ENCODE assay signal across 19 cellular contexts in the genomic region with DNA sequence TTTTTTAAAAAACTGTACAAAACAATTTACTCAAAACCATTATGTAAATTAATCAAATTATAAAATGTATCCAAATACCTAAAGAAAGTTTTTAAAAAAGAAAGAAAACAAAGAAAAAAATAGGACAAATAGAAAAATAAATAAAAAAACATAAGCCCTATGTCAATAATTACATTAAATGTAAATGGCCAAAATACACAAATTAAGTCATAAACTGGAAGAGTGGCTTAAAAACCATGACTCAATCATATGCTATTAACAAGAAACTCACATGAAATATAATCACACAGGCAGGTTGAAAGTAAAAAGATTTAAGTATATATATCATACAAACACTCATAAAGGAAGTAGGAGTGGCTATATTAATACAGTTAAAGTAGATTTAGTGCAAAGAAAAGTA.
"Had no signal": no experiment of that assay in that cellular context is flagged by ENCODE, and none has a peak within 500 bp of the region (broad histone marks: within the 10 kb centered on the region; RNA-seq: fewer than 3 reads in every experiment).

No MANE protein-coding gene starts in this region.

- H3K36me3 ChIP-seq: left lung, right lobe of liver, thoracic aorta, vagina, WERI-Rb-1 had no signal

- ATAC-seq: activated CD8-positive, alpha-beta T cell treated with anti-CD3 and anti-CD28 coated beads, Interleukin-2, amount 10 ng/mL, durations not matched to agents 7 days and 5 days; left lung; naive thymus-derived CD4-positive, alpha-beta T cell; right lobe of liver; stimulated activated naive B cell treated with anti-CD40 and anti-IgM and Interleukin-4, amounts not matched to agents 10 μg/mL and 1 μg/mL and 100 μg/mL, for 72 hours had no signal

- DNase-seq: activated CD4-positive, alpha-beta T cell treated with anti-CD3 and anti-CD28 coated beads, Interleukin-2, amount 10 ng/mL, durations not matched to agents 7 days and 5 days; activated CD4-positive, CD25-positive, alpha-beta regulatory T cell treated with anti-CD3 and anti-CD28 coated beads, Interleukin-2, amount 50 U/mL, for 72 hours; activated CD8-positive, alpha-beta T cell treated with anti-CD3 and anti-CD28 coated beads, Interleukin-2, amount 10 ng/mL, durations not matched to agents 7 days and 5 days; activated T-cell treated with anti-CD3 and anti-CD28 coated beads, Interleukin-2, amount 50 U/mL, for 24 hours; aorta; effector CD4-positive, alpha-beta T cell; foreskin fibroblast; kidney glomerular epithelial cell; left lung; occipital lobe; posterior cingulate gyrus; right lobe of liver; stimulated activated CD4-positive, alpha-beta T cell treated with anti-CD3 and anti-CD28 coated beads, Interleukin-15, amount 100 ng/mL, for 24 hours; stimulated activated naive B cell treated with anti-CD40 and anti-IgM and Interleukin-4, amounts not matched to agents 10 μg/mL and 1 μg/mL and 100 μg/mL, for 72 hours; WERI-Rb-1 had no signal

- H3K27ac ChIP-seq: left lung, right lobe of liver, skin epidermis, thoracic aorta, vagina, WERI-Rb-1 had no signal

- H3K4me1 ChIP-seq: left lung, right lobe of liver, vagina had no signal

- H3K9me3 ChIP-seq: right lobe of liver, thoracic aorta, vagina had no signal

- H3K4me3 ChIP-seq: left lung, right lobe of liver, skin epidermis, thoracic aorta, vagina had no signal
